19 cellular contexts compared by ENCODE assay signal in genomic region chr7:36018816-36019484, GRCh38.
DNase-seq lines count a peak whose midpoint lies in the region; ATAC-seq and TF ChIP-seq lines count a peak whose summit lies in the region.
"Had no signal": no experiment of that assay in that cellular context is flagged by ENCODE, and none has a peak within 500 bp of the region (broad histone marks: within the 10 kb centered on the region; RNA-seq: fewer than 3 reads in every experiment).

No MANE protein-coding gene starts in this region.

- H3K36me3 ChIP-seq in Panc1 (ENCODE audit: control insufficient read depth, insufficient read depth, low read length) (no peaks in the 10 kb centered on the region), osteoblast (ENCODE audit: insufficient read depth, low read length) (no peaks in the 10 kb centered on the region)
- H3K36me3 ChIP-seq: BE2C, HAP-1 had no signal

- no peaks in the 10 kb centered on the region for H3K9me3 ChIP-seq in Panc1 (ENCODE audit: control insufficient read depth, insufficient read depth, low read depth, low read length)
- H3K9me3 ChIP-seq in osteoblast (ENCODE audit: low read depth, low read length) = no peaks in the 10 kb centered on the region
- H3K9me3 ChIP-seq: BE2C, HAP-1 had no signal

- CTCF ChIA-PET in Panc1 (lab: Charles Lee) = interaction anchor here (0.6 kb wide), 1 partner anchor 165 kb away, joined by 3 read pairs; no protein-coding TSS in a partner anchor

- H2AFZ ChIP-seq in osteoblast (ENCODE audit: low read length) = no peak overlapping the region

- POLR2A ChIA-PET in Panc1 (lab: Charles Lee) = interaction anchor here (0.5 kb wide), 1 partner anchor 154 kb away, joined by 3 read pairs; no protein-coding TSS in a partner anchor

- BruUV-seq in Panc1 (replicated peaks; lab: Mats Ljungman, UMichigan) = no TSS peak

- DNase-seq in Panc1 (ENCODE audit: low read depth, low spot score) (no peak), coronary artery (ENCODE audit: low spot score) (peak; percentile 46), osteoblast (ENCODE audit: insufficient read length, low spot score, missing footprints) (peak; percentile 11), medulla oblongata (ENCODE audit: extremely low spot score) (no peak), NCI-H69 (lab: John Stamatoyannopoulos, UW) (no peak)
- DNase-seq: ACHN; BE2C; C1 segment of cervical spinal cord; CD4-positive, CD25-positive, alpha-beta regulatory T cell; CD8-positive, alpha-beta memory T cell; COR-L47; DMS 273 treated with DMSO at 0.1 percent for 48 hours; DMS53; DND-41; EL had no signal

- TF ChIP-seq CTCF in Panc1 (IDR thresholded peaks at IDR 0.05) (no peak), coronary artery (IDR thresholded peaks at IDR 0.05) (no peak), osteoblast (IDR thresholded peaks at IDR 0.05; ENCODE audit: extremely low read depth, low read depth, low read length) (no peak)

- in situ Hi-C loops in Panc1 (cut with HindIII; ENCODE audit: low pct_unique_long_range_greater_than_20kb, low sequenced_read_pairs) = no loop called here

- H3K4me2 ChIP-seq in osteoblast (ENCODE audit: insufficient read depth, low read length) = no peak overlapping the region

- H3K27ac ChIP-seq in Panc1 (ENCODE audit: low read length) = no peak overlapping the region
- no peak overlapping the region for H3K27ac ChIP-seq in coronary artery
- H3K27ac ChIP-seq in osteoblast (ENCODE audit: low read depth, low read length) = no peak overlapping the region
- H3K27ac ChIP-seq: HL-60 had no signal

- ATAC-seq in Panc1 = peak; percentile 31; the same call in 1 of the 2 replicates
- ATAC-seq in HG02970 (IDR thresholded peaks at IDR 0.05; ENCODE audit: low FRiP score, unreplicated experiment) = no peak
- ATAC-seq: GM12878 had no signal

- intact Hi-C loops in Panc1 (cut with micrococcal nuclease; ENCODE audit: unreplicated experiment) = no loop called here

- H3K4me1 ChIP-seq in Panc1 (ENCODE audit: control insufficient read depth, insufficient read depth, low read length) (no peaks in the 10 kb centered on the region), osteoblast (ENCODE audit: insufficient read depth, low read length) (peaks cover 12% of the 10 kb centered on the region)
- H3K4me1 ChIP-seq: BE2C, HAP-1 had no signal

- H3K4me3 ChIP-seq in Panc1 (ENCODE audit: low read depth in 2 of 2, low read length in 2 of 2) (no peak overlapping the region), coronary artery (no peak overlapping the region), osteoblast (ENCODE audit: insufficient read depth, low read length) (no peak overlapping the region)
- H3K4me3 ChIP-seq: GM12878, HAP-1 had no signal

- no peaks in the 10 kb centered on the region for H4K20me1 ChIP-seq in osteoblast (ENCODE audit: insufficient read depth, low read length)

- H3K79me2 ChIP-seq in osteoblast (ENCODE audit: insufficient read depth, low read length) = no peaks in the 10 kb centered on the region

- H3K27me3 ChIP-seq in Panc1 (ENCODE audit: control insufficient read depth, insufficient read depth, low read length) (no peaks in the 10 kb centered on the region), osteoblast (ENCODE audit: insufficient read depth, low read length) (no peaks in the 10 kb centered on the region)
- H3K27me3 ChIP-seq: BE2C had no signal

Comparison
In these comparisons a context has a peak if more than half of its experiments do, and no peak if none do; other contexts are left out.
1. DNase-seq: peak in coronary artery (single experiment) and osteoblast (single experiment); none in Panc1 (single experiment), medulla oblongata (single experiment) and NCI-H69 (single experiment).